1 cellular context compared by ENCODE assay signal in genomic region chr6:34196116-34196832, GRCh38.
TF ChIP-seq lines count a peak whose summit lies in the region.

No MANE protein-coding gene starts in this region.

TF ChIP-seq in HepG2, 621 proteins besides CTCF, POLR2A, EP300 and RAD21 (continued from another document and continues in another):
- TF ChIP-seq ZBTB40 (IDR thresholded peaks at IDR 0.05), result no peak
- peak; percentile 57 for TF ChIP-seq ZBTB40 (CRISPR knock-in tag; IDR thresholded peaks at IDR 0.05)
- 0 out of 2 replicates have a peak, but pooled peaks have one; percentile 64 for TF ChIP-seq ZNF850 (CRISPR knock-in tag; conservative IDR thresholded peaks at IDR 0.05)
- TF ChIP-seq RNF2 (conservative IDR thresholded peaks at IDR 0.05; ENCODE audit: low read depth), result 0 out of 2 replicates have a peak, but pooled peaks have one; percentile 64
- TF ChIP-seq PCBP2 (optimal IDR thresholded peaks at IDR 0.05; ENCODE audit: low read depth, low read length, poor library complexity, severe bottlenecking), result no peak
- TF ChIP-seq FOXK1 (CRISPR knock-in tag; IDR thresholded peaks at IDR 0.05; ENCODE audit: borderline replicate concordance, low read depth), result 0 out of 2 replicates have a peak, but pooled peaks have one; percentile 12
- TF ChIP-seq BCL6 (CRISPR knock-in tag; IDR thresholded peaks at IDR 0.05), result peak; percentile 42; the same call in 1 of the 2 replicates
- TF ChIP-seq RBM39 (IDR thresholded peaks at IDR 0.05; ENCODE audit: low read depth, low read length, poor library complexity, severe bottlenecking), result no peak
- TF ChIP-seq EHMT2 (IDR thresholded peaks at IDR 0.05; ENCODE audit: borderline replicate concordance, low read depth, low read length), result no peak
- peak; percentile 82 for TF ChIP-seq MAX (IDR thresholded peaks at IDR 0.05)
- peak; percentile 88 for TF ChIP-seq ZNF34 (CRISPR knock-in tag; IDR thresholded peaks at IDR 0.05; ENCODE audit: borderline replicate concordance)
- TF ChIP-seq ARHGAP35 (CRISPR knock-in tag; IDR thresholded peaks at IDR 0.05; ENCODE audit: borderline replicate concordance), result no peak; the same call in 1 of the 2 replicates
- TF ChIP-seq ZNF225 (CRISPR knock-in tag; IDR thresholded peaks at IDR 0.05), result peak; percentile 76
- TF ChIP-seq NCOR1 (IDR thresholded peaks at IDR 0.05; ENCODE audit: borderline replicate concordance, low read length), result no peak
- TF ChIP-seq MZF1 (CRISPR knock-in tag; IDR thresholded peaks at IDR 0.05; ENCODE audit: borderline replicate concordance), result peak; percentile 34; the same call in 1 of the 2 replicates
- TF ChIP-seq ZNF607 (CRISPR knock-in tag; IDR thresholded peaks at IDR 0.05; ENCODE audit: borderline replicate concordance), result peak; percentile 77
- TF ChIP-seq GLMP (CRISPR knock-in tag; IDR thresholded peaks at IDR 0.05; ENCODE audit: borderline replicate concordance), result no peak
- TF ChIP-seq ZNF788 (CRISPR knock-in tag; IDR thresholded peaks at IDR 0.05; ENCODE audit: borderline replicate concordance), result peak; percentile 81
- peak; percentile 37; the same call in 1 of the 2 replicates for TF ChIP-seq GMEB1 (CRISPR knock-in tag; IDR thresholded peaks at IDR 0.05; ENCODE audit: borderline replicate concordance)
- TF ChIP-seq ZSCAN5A (CRISPR knock-in tag; IDR thresholded peaks at IDR 0.05; ENCODE audit: borderline replicate concordance), result peak; percentile 89; the same call in 1 of the 2 replicates
- peak; percentile 91; the same call in 1 of the 2 replicates for TF ChIP-seq REPIN1 (CRISPR knock-in tag; IDR thresholded peaks at IDR 0.05; ENCODE audit: borderline replicate concordance, low read depth)
- TF ChIP-seq RARA (CRISPR knock-in tag; IDR thresholded peaks at IDR 0.05), result 0 out of 2 replicates have a peak, but pooled peaks have one; percentile 18
- peak; percentile 49; the same call in 1 of the 2 replicates for TF ChIP-seq ISL2 (CRISPR knock-in tag; IDR thresholded peaks at IDR 0.05)
- no peak for TF ChIP-seq THAP9 (CRISPR knock-in tag; IDR thresholded peaks at IDR 0.05; ENCODE audit: borderline replicate concordance)
- TF ChIP-seq ZFP90 (CRISPR knock-in tag; IDR thresholded peaks at IDR 0.05; ENCODE audit: borderline replicate concordance), result 0 out of 2 replicates have a peak, but pooled peaks have one; percentile 73
- TF ChIP-seq SMAD9 (CRISPR knock-in tag; IDR thresholded peaks at IDR 0.05), result no peak
- no peak; the same call in 1 of the 2 replicates for TF ChIP-seq ETV6 (CRISPR knock-in tag; conservative IDR thresholded peaks at IDR 0.05)
- no peak for TF ChIP-seq CREB1 (IDR thresholded peaks at IDR 0.05)
- TF ChIP-seq CREB1 (CRISPR knock-in tag; IDR thresholded peaks at IDR 0.05), result no peak
- TF ChIP-seq MYPOP (CRISPR knock-in tag; IDR thresholded peaks at IDR 0.05), result 0 out of 2 replicates have a peak, but pooled peaks have one; percentile 23
- no peak for TF ChIP-seq ZNF75D (CRISPR knock-in tag; IDR thresholded peaks at IDR 0.05; ENCODE audit: borderline replicate concordance)
- TF ChIP-seq ZNF720 (CRISPR knock-in tag; IDR thresholded peaks at IDR 0.05), result no peak
- TF ChIP-seq ZBTB14 (CRISPR knock-in tag; IDR thresholded peaks at IDR 0.05), result no peak
- TF ChIP-seq ZBTB39 (CRISPR knock-in tag; IDR thresholded peaks at IDR 0.05), result no peak
- TF ChIP-seq ATF7-NPFF (CRISPR knock-in tag; IDR thresholded peaks at IDR 0.05; ENCODE audit: low read depth), result no peak
